In the genomic region with DNA sequence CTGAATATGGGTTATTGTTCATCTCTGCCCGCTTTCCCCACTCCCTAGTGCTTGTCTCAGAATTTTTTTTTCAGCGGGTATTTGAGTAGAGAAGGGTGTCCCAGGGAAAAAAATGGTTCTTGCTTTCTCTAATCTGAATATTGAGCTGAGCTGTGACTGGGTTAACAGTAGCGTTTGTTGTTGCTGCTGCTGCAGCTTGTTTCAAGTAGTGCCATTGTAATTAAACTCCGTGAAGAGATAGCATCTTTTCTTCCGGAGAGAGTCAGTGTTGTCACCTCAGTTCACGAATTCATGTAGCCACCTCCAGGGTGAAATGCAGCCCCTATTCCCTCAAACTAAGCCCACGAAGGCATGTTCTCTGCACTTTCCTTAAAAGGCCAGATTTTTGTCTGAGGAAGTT, we compare ENCODE assay signal across 1 cellular context.
TF ChIP-seq lines count a peak whose summit lies in the region.

No MANE protein-coding gene starts in this region.

TF ChIP-seq in K562, 482 proteins besides CTCF, POLR2A, EP300 and RAD21 (continues in another document):
- TF ChIP-seq, protein P1, sequence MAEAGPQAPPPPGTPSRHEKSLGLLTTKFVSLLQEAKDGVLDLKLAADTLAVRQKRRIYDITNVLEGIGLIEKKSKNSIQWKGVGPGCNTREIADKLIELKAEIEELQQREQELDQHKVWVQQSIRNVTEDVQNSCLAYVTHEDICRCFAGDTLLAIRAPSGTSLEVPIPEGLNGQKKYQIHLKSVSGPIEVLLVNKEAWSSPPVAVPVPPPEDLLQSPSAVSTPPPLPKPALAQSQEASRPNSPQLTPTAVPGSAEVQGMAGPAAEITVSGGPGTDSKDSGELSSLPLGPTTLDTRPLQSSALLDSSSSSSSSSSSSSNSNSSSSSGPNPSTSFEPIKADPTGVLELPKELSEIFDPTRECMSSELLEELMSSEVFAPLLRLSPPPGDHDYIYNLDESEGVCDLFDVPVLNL (CRISPR knock-in tag; IDR thresholded peaks at IDR 0.05; ENCODE audit: low read depth): no peak
- TF ChIP-seq FOXK2 (conservative IDR thresholded peaks at IDR 0.05 in 1 of 2, IDR thresholded peaks at IDR 0.05 in 1 of 2; ENCODE audit: low read depth in 2 of 2) (peak in 1 of 2 experiments; percentile 47; a peak in 3 of 4 replicates), MEF2D (tag; conservative IDR thresholded peaks at IDR 0.05; ENCODE audit: low read depth) (0 out of 2 replicates have a peak, but pooled peaks have one; percentile 36), CUX1 (CRISPR knock-in tag; IDR thresholded peaks at IDR 0.05) (peak; percentile 47; the same call in 1 of the 2 replicates), LEF1 (IDR thresholded peaks at IDR 0.05) (0 out of 2 replicates have a peak, but pooled peaks have one; percentile 37), NR2C1 (IDR thresholded peaks at IDR 0.05) (no peak), NR2C1 (tag; IDR thresholded peaks at IDR 0.05) (0 out of 2 replicates have a peak, but pooled peaks have one; percentile 6), ZBTB43 (CRISPR knock-in tag; IDR thresholded peaks at IDR 0.05) (no peak), SIN3A (IDR thresholded peaks at IDR 0.05; ENCODE audit: borderline replicate concordance in 2 of 2, control insufficient read depth in 1 of 2, low read depth in 2 of 2, low read length in 2 of 2) (no peak), CREBBP (IDR thresholded peaks at IDR 0.05; ENCODE audit: low read depth, low read length) (no peak), SMARCA4 (IDR thresholded peaks at IDR 0.05) (peak; percentile 65; the same call in 1 of the 2 replicates), USF1 (CRISPR knock-in tag; IDR thresholded peaks at IDR 0.05) (no peak), JUND (IDR thresholded peaks at IDR 0.05; ENCODE audit: borderline replicate concordance, low read depth, low read length) (peak; percentile 49; the same call in 1 of the 2 replicates), JUND (tag; IDR thresholded peaks at IDR 0.05; ENCODE audit: borderline replicate concordance, low read depth, low read length) (0 out of 3 replicates have a peak, but pooled peaks have one; percentile 45), MYNN (IDR thresholded peaks at IDR 0.05) (no peak), MYNN (CRISPR knock-in tag; IDR thresholded peaks at IDR 0.05) (no peak), CXXC5 (CRISPR knock-in tag; IDR thresholded peaks at IDR 0.05) (peak; percentile 44), NFYB (IDR thresholded peaks at IDR 0.05; ENCODE audit: extremely low read depth, insufficient read length) (no peak), ARID1B (IDR thresholded peaks at IDR 0.05) (peak; percentile 29; the same call in 1 of the 2 replicates), ZNF586 (CRISPR knock-in tag; conservative IDR thresholded peaks at IDR 0.05) (no peak), NRF1 (conservative IDR thresholded peaks at IDR 0.05 in 1 of 2, IDR thresholded peaks at IDR 0.05 in 1 of 2) (no peak), CBX2 (IDR thresholded peaks at IDR 0.05; ENCODE audit: insufficient read depth, low read length, poor library complexity, severe bottlenecking) (no peak), MYBL2 (IDR thresholded peaks at IDR 0.05; ENCODE audit: low read depth) (no peak), MYBL2 (CRISPR knock-in tag; IDR thresholded peaks at IDR 0.05; ENCODE audit: borderline replicate concordance) (no peak), FOSL1 (tag; conservative IDR thresholded peaks at IDR 0.05) (no peak), TAF15 (IDR thresholded peaks at IDR 0.05; ENCODE audit: low read depth, low read length) (no peak), L3MBTL2 (IDR thresholded peaks at IDR 0.05) (peak; percentile 67), CBX3 (IDR thresholded peaks at IDR 0.05; ENCODE audit: borderline replicate concordance in 1 of 2, low read length in 2 of 2) (no peak), NFE2L1 (tag; IDR thresholded peaks at IDR 0.05; ENCODE audit: borderline replicate concordance, low read depth) (no peak), SP2 (IDR thresholded peaks at IDR 0.05; ENCODE audit: extremely low read depth, low read depth, low read length, poor library complexity, severe bottlenecking) (no peak), TARDBP (IDR thresholded peaks at IDR 0.05) (no peak), KLF13 (tag; IDR thresholded peaks at IDR 0.05; ENCODE audit: borderline replicate concordance, low read depth) (no peak), MLLT1 (IDR thresholded peaks at IDR 0.05) (no peak), NCOR1 (IDR thresholded peaks at IDR 0.05) (no peak), HDAC3 (IDR thresholded peaks at IDR 0.05; ENCODE audit: borderline replicate concordance, partially characterized antibody) (no peak), ZNF24 (IDR thresholded peaks at IDR 0.05) (0 out of 2 replicates have a peak, but pooled peaks have one; percentile 7), PML (IDR thresholded peaks at IDR 0.05; ENCODE audit: low read length) (0 out of 2 replicates have a peak, but pooled peaks have one; percentile 23), DNMT1 (IDR thresholded peaks at IDR 0.05) (no peak), MAFK (IDR thresholded peaks at IDR 0.05; ENCODE audit: low read length) (no peak), SNRNP70 (optimal IDR thresholded peaks at IDR 0.05; ENCODE audit: low read depth, low read length) (no peak), SAFB (IDR thresholded peaks at IDR 0.05; ENCODE audit: borderline replicate concordance, low read depth, low read length) (no peak), POLR2G (IDR thresholded peaks at IDR 0.05; ENCODE audit: low read depth, low read length) (no peak), HMGN3 (IDR thresholded peaks at IDR 0.05; ENCODE audit: borderline replicate concordance, extremely low read depth, insufficient read length, low read depth, low read length) (no peak), MEF2A (IDR thresholded peaks at IDR 0.05; ENCODE audit: control insufficient read depth, low read depth, low read length) (no peak), ZNF143 (CRISPR knock-in tag; IDR thresholded peaks at IDR 0.05) (no peak), GABPA (tag; conservative IDR thresholded peaks at IDR 0.05; ENCODE audit: low read depth) (peak; percentile 30; the same call in 1 of the 2 replicates), CSDE1 (IDR thresholded peaks at IDR 0.05) (no peak), ARHGAP35 (IDR thresholded peaks at IDR 0.05; ENCODE audit: partially characterized antibody) (no peak), IRF2 (CRISPR knock-in tag; IDR thresholded peaks at IDR 0.05) (no peak), CTBP1 (IDR thresholded peaks at IDR 0.05; ENCODE audit: borderline replicate concordance) (peak; percentile 27; the same call in 1 of the 2 replicates), ADNP (tag; IDR thresholded peaks at IDR 0.05) (no peak), PRMT5 (CRISPR knock-in tag; IDR thresholded peaks at IDR 0.05) (no peak), MAZ (CRISPR knock-in tag; conservative IDR thresholded peaks at IDR 0.05 in 1 of 2, IDR thresholded peaks at IDR 0.05 in 1 of 2) (no peak; a peak in 1 of 4 replicates), SRF (CRISPR knock-in tag; IDR thresholded peaks at IDR 0.05) (peak in 1 of 2 experiments; percentile 31; a peak in 1 of 4 replicates), TAF7 (tag; IDR thresholded peaks at IDR 0.05) (peak; percentile 6; the same call in 1 of the 2 replicates), GATA2 (CRISPR knock-in tag; IDR thresholded peaks at IDR 0.05) (no peak), ZBTB11 (CRISPR knock-in tag; IDR thresholded peaks at IDR 0.05) (0 out of 6 replicates have a peak, but pooled peaks of 1 of the 3 experiments have one; percentile 24), SOX6 (IDR thresholded peaks at IDR 0.05) (peak; percentile 64; the same call in 1 of the 2 replicates), GABPB1 (CRISPR knock-in tag; IDR thresholded peaks at IDR 0.05) (no peak)
- TF ChIP-seq, protein P2, sequence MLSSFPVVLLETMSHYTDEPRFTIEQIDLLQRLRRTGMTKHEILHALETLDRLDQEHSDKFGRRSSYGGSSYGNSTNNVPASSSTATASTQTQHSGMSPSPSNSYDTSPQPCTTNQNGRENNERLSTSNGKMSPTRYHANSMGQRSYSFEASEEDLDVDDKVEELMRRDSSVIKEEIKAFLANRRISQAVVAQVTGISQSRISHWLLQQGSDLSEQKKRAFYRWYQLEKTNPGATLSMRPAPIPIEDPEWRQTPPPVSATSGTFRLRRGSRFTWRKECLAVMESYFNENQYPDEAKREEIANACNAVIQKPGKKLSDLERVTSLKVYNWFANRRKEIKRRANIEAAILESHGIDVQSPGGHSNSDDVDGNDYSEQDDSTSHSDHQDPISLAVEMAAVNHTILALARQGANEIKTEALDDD (IDR thresholded peaks at IDR 0.05): peak; percentile 49
